In the genomic region with DNA sequence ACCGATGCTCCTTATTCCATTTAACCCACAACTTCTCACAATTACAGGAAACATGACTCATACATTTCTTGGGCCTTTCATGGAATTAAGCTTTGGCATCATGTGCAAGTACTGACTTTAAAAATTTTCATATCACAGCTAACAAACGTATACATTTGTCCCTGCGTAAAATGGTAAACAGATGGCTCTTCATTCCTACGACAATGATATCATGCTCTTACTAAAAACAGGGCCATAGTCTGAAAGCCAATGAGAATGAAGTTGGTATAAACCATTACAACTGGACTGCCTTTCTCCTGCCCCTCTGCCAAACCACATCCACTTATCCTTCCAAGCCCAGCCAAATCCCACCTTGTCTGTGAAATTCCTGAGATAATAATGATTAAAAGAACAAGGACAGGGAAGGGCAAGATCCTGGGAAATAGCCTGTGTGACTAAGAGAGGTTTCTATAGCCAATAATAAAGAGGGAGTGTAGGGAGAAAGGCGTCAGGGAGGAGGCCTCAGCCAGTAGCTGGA, we compare ENCODE assay signal across 20 cellular contexts. TPM values are rescaled to one million over a fixed set of nuclear protein-coding genes. Genes with fewer than 3 reads are reported as not detected.
DNase-seq lines count a peak whose midpoint lies in the region; ATAC-seq, FAIRE-seq and TF ChIP-seq lines count a peak whose summit lies in the region.
"Had no signal": no experiment of that assay in that cellular context is flagged by ENCODE, and none has a peak within 500 bp of the region (broad histone marks: within the 10 kb centered on the region; RNA-seq: fewer than 3 reads in every experiment).

No MANE protein-coding gene starts in this region.

- H3K4me3 ChIP-seq in A549 (no peak overlapping the region), astrocyte of the cerebellum (ENCODE audit: low read depth, low read length) (no peak overlapping the region), foreskin fibroblast (ENCODE audit: low read depth in 1 of 2, low read length in 2 of 2) (no peak overlapping the region), lower leg skin (ENCODE audit: low read depth, poor library complexity, severe bottlenecking) (no peak overlapping the region)
- H3K4me3 ChIP-seq: Peyer's patch had no signal

- ATAC-seq in A549, result no peak
- ATAC-seq: activated naive CD8-positive, alpha-beta T cell treated with anti-CD3 and anti-CD28 coated beads, Interleukin-2, amount 50 U/mL, for 24 hours; HCT116; left ventricle myocardium superior had no signal

- 76% methylated on average over 5 of the region's 5 CpGs for WGBS in A549 (ENCODE audit: missing lambda C conversion rate)
- 64 to 68% methylated on average over 5 of the region's 5 CpGs for WGBS in lower leg skin, 2 donors

- H3K4me2 ChIP-seq in A549, result no peak overlapping the region

- no peak for FAIRE-seq in A549 (lab: Jason Lieb, UNC)

- POLR2A ChIA-PET in A549 (lab: Yijun Ruan, JAX), result no interaction called here

- H3K27ac ChIP-seq in A549, result no peak overlapping the region
- H3K27ac ChIP-seq: neutrophil, Peyer's patch had no signal

- TF ChIP-seq RAD21 in A549 (conservative IDR thresholded peaks at IDR 0.05 in 1 of 2, IDR thresholded peaks at IDR 0.05 in 1 of 2), result no peak

- in situ Hi-C loops in astrocyte of the cerebellum (cut with HindIII; ENCODE audit: low sequenced_read_pairs), result no loop called here

- H3K27me3 Mint-ChIP-seq in HFFc6 (ENCODE audit: insufficient read depth), result peaks cover 3% of the 10 kb centered on the region

- peaks cover 6% of the 10 kb centered on the region for H3K36me3 Mint-ChIP-seq in HFFc6 (ENCODE audit: low read depth)

- DNase-seq in A549 (ENCODE audit: low read depth in 1 of 2, low spot score in 1 of 2) (no peak), HFFc6 (peak; percentile 80), astrocyte of the cerebellum (ENCODE audit: low read depth) (peak; percentile 97), foreskin fibroblast (peak; percentile 60 to 81), lower leg skin (ENCODE audit: low spot score in 2 of 2) (no peak), cardiac septum (ENCODE audit: low spot score) (no peak), NCI-H146 treated with DMSO at 0.1 percent for 48 hours (lab: John Stamatoyannopoulos, UW; ENCODE audit: unreplicated experiment) (no peak)
- DNase-seq in NK-92 treated with Interleukin-12 subunit alpha and Interleukin-12 subunit beta, amount 100 ng/mL, for 24 hours (lab: John Stamatoyannopoulos, UW), result no peak
- DNase-seq: activated naive CD8-positive, alpha-beta T cell treated with anti-CD3 and anti-CD28 coated beads, Interleukin-2, amount 50 U/mL, for 24 hours; DMS 273 treated with DMSO at 0.1 percent for 48 hours; effector memory CD4-positive, alpha-beta T cell; left ventricle myocardium superior; NCI-H510A treated with DMSO at 0.1 percent for 48 hours; Peyer's patch; stimulated activated CD4-positive, alpha-beta T cell treated with anti-CD3 and anti-CD28 coated beads, Interleukin-15, amount 100 ng/mL, for 24 hours; T-helper 9 cell; trophoblast cell had no signal

- TF ChIP-seq POLR2A in A549 (IDR thresholded peaks at IDR 0.05; ENCODE audit: low read length) (no peak), lower leg skin (IDR thresholded peaks at IDR 0.05) (no peak)

- intact Hi-C loops in lower leg skin (cut with DNase I; ENCODE audit: low total_unique reads), result no loop called here
- intact Hi-C loops in cardiac septum (cut with DNase I), result no loop called here

- no peak for TF ChIP-seq EP300 in A549 (IDR thresholded peaks at IDR 0.05)

- CTCF ChIA-PET in A549 (lab: Yijun Ruan, JAX), result interaction anchor here (0.6 to 2.3 kb wide), 2 partner anchors 10 to 294 kb away, joined by 5 to 6 read pairs; no protein-coding TSS in a partner anchor

- peaks cover 6% of the 10 kb centered on the region; the same call in 1 of the 2 replicates for H3K9me3 Mint-ChIP-seq in HFFc6

- H3K4me3 Mint-ChIP-seq in HFFc6, result peak overlapping the region; percentile 29; the same call in 1 of the 2 replicates
- H3K4me3 Mint-ChIP-seq: activated naive CD8-positive, alpha-beta T cell treated with anti-CD3 and anti-CD28 coated beads, Interleukin-2, amount 50 U/mL, for 24 hours had no signal

- H3K4me1 Mint-ChIP-seq in HFFc6 (ENCODE audit: low read depth), result peaks cover 39% of the 10 kb centered on the region

- TF ChIP-seq CTCF in A549 (IDR thresholded peaks at IDR 0.05) (no peak), HFFc6 (IDR thresholded peaks at IDR 0.05) (no peak), astrocyte of the cerebellum (IDR thresholded peaks at IDR 0.05; ENCODE audit: low read depth, low read length, missing control alignments) (no peak), foreskin fibroblast (IDR thresholded peaks at IDR 0.05; ENCODE audit: low read depth, low read length) (no peak), lower leg skin (IDR thresholded peaks at IDR 0.05) (no peak)

- no peaks in the 10 kb centered on the region for H3K9me3 ChIP-seq in A549
- H3K9me3 ChIP-seq: neutrophil, Peyer's patch had no signal

- H3K27ac Mint-ChIP-seq in HFFc6, result peak overlapping the region; percentile 81
- H3K27ac Mint-ChIP-seq: activated naive CD8-positive, alpha-beta T cell treated with anti-CD3 and anti-CD28 coated beads, Interleukin-2, amount 50 U/mL, for 24 hours had no signal

- peaks cover 12% of the 10 kb centered on the region for H3K4me1 ChIP-seq in A549
- H3K4me1 ChIP-seq: Peyer's patch had no signal

TF ChIP-seq in A549, 52 proteins besides CTCF, POLR2A, EP300 and RAD21:
- TF ChIP-seq MAFK (IDR thresholded peaks at IDR 0.05; ENCODE audit: partially characterized antibody), result no peak
- no peak for TF ChIP-seq FOSL2 (IDR thresholded peaks at IDR 0.05)
- peak; percentile 32; the same call in 1 of the 2 replicates for TF ChIP-seq FOSL2 (CRISPR knock-in tag; IDR thresholded peaks at IDR 0.05)
TF ChIP-seq in A549: peak in this region for 1.

RNA-seq across cellular contexts. Expression of gene ZNF366, which starts 44.9 kb away (rescaled TPM):
- not detected in 2 replicates for polyA plus RNA-seq in A549 (2011; rRNA removed)
- not detected in 2 replicates for polyA plus RNA-seq in A549 (2012; cell fraction: cytosol; rRNA removed)
- polyA plus RNA-seq in A549 (2012; cell fraction: nucleus; rRNA removed), result not detected in 2 replicates
- not detected in 3 replicates for polyA plus RNA-seq in A549 (2017; fragmentation: RNase III; extraction: RNeasy Plus Mini Kit Qiagen cat#74134 plus additional on column Dnase treatment)
- polyA minus RNA-seq in A549 (2011; rRNA and poly(A)+ RNA removed), result not detected in 2 replicates
- not detected for total RNA-seq in HFFc6 (2021; fragmentation: NEBNext Ultra II Directional; extraction: Animal tissue kit (Norgen Biotek cat#: 25700))
- 1 to 10 TPM in 3 of 4 donors, under 1 TPM in 1; 0.51 to 3.5 (median 1.6) TPM for total RNA-seq in lower leg skin
- total RNA-seq in cardiac septum, result 3.7 TPM
- polyA plus RNA-seq: AG04450 had no signal

Comparison
In these comparisons a context has a peak if more than half of its experiments do, and no peak if none do; other contexts are left out.
1. DNase-seq: peak in HFFc6 (single experiment), astrocyte of the cerebellum (single experiment) and foreskin fibroblast (2 of 2); none in A549 (0 of 2), NK-92 treated with Interleukin-12 subunit alpha and Interleukin-12 subunit beta, amount 100 ng/mL, for 24 hours (single experiment), lower leg skin (0 of 2), cardiac septum (single experiment) and NCI-H146 treated with DMSO at 0.1 percent for 48 hours (single experiment).